27 cellular contexts compared by ENCODE assay signal in the genomic region with DNA sequence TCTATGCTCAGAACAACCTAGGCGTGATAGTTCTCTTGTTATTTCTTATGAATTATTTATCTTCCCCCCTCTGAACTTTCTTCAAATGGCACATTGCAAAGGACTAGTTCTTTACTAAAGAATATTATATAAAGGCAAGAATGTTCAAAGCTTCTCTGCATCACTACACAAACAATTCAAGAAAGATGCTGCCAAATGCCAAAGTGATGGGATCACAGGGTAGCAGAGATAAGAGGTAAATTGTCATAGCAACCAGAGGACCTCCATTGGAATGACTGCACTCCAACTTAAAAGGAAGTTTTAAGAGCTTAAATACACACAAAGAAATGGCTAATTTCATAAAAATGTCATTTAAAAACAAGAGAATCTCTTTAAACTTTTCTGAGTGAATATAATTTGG.
DNase-seq lines count a peak whose midpoint lies in the region; ATAC-seq and TF ChIP-seq lines count a peak whose summit lies in the region.
"Had no signal": no experiment of that assay in that cellular context is flagged by ENCODE, and none has a peak within 500 bp of the region (broad histone marks: within the 10 kb centered on the region; RNA-seq: fewer than 3 reads in every experiment).

No MANE protein-coding gene starts in this region.

- no peaks in the 10 kb centered on the region for H3K9me1 ChIP-seq in IMR-90 (ENCODE audit: insufficient read depth, low read length)

- H3K4me1 ChIP-seq in IMR-90 (ENCODE audit: control insufficient read depth, insufficient read depth, low read length) = no peaks in the 10 kb centered on the region
- no peaks in the 10 kb centered on the region for H3K4me1 ChIP-seq in mesendoderm (ENCODE audit: control insufficient read depth, low read depth, low read length)
- H3K4me1 ChIP-seq: breast epithelium, Caco-2, colonic mucosa had no signal

- H3K4me2 ChIP-seq in IMR-90 (ENCODE audit: low read depth, low read length) = no peak overlapping the region
- no peak overlapping the region for H3K4me2 ChIP-seq in mesendoderm (ENCODE audit: low read length)
- H3K4me2 ChIP-seq: PC-9 had no signal

- H3K9me3 ChIP-seq in IMR-90 (ENCODE audit: control insufficient read depth, insufficient read depth, low read length) = no peaks in the 10 kb centered on the region; the same call in 1 of the 2 replicates
- H3K9me3 ChIP-seq: breast epithelium, Caco-2, colonic mucosa had no signal

- H3K79me2 ChIP-seq in mesendoderm (ENCODE audit: control insufficient read depth, insufficient read depth, low read length) = no peaks in the 10 kb centered on the region

- no peak overlapping the region for H2AFZ ChIP-seq in IMR-90 (replicated peaks; ENCODE audit: low read length, poor library complexity)
- H2AFZ ChIP-seq: PC-9 had no signal

- H2BK120ac ChIP-seq in IMR-90 (ENCODE audit: low read depth, low read length) = no peak overlapping the region
- H2BK120ac ChIP-seq in mesendoderm (ENCODE audit: low read depth, low read length) = no peak overlapping the region

- no peak for TF ChIP-seq CTCF in IMR-90 (conservative IDR thresholded peaks at IDR 0.05; ENCODE audit: low read depth, low read length)
- TF ChIP-seq CTCF in cardiac fibroblast (IDR thresholded peaks at IDR 0.05; ENCODE audit: low read depth, low read length) = no peak
- TF ChIP-seq CTCF in omental fat pad (IDR thresholded peaks at IDR 0.05) = no peak

- TF ChIP-seq RAD21 in IMR-90 (IDR thresholded peaks at IDR 0.05; ENCODE audit: low read length) = no peak

- no peak overlapping the region for H3K4ac ChIP-seq in IMR-90 (ENCODE audit: low read depth, low read length)
- H3K4ac ChIP-seq in mesendoderm (ENCODE audit: low read depth, low read length) = no peak overlapping the region

- H3K56ac ChIP-seq in IMR-90 (ENCODE audit: extremely low read depth, insufficient read depth, low read length) (no peak overlapping the region), mesendoderm (ENCODE audit: low read length) (no peak overlapping the region)

- H3K36me3 ChIP-seq in IMR-90 (ENCODE audit: control insufficient read depth, insufficient read depth, low read length) = no peaks in the 10 kb centered on the region
- no peaks in the 10 kb centered on the region for H3K36me3 ChIP-seq in mesendoderm (ENCODE audit: control insufficient read depth, insufficient read depth, low read length)
- H3K36me3 ChIP-seq: breast epithelium, colonic mucosa had no signal

- DNase-seq in ACHN = peak; percentile 60
- DNase-seq in IMR-90 = peak; percentile 17
- DNase-seq in cardiac fibroblast (ENCODE audit: low read depth in 2 of 2) = peak; percentile 53 to 81
- DNase-seq in mesendoderm = peak; percentile 91
- no peak for DNase-seq in stimulated activated naive CD4-positive, alpha-beta T cell treated with Interleukin-2 at 50 U/mL for 16 hours (lab: John Stamatoyannopoulos, UW)
- DNase-seq in omental fat pad (ENCODE audit: low spot score) = no peak
- DNase-seq in activated CD4-positive, alpha-beta T cell treated with anti-CD3 and anti-CD28 coated beads, Interleukin-2, amount 50 U/mL, for 1 hour = no peak
- DNase-seq: activated CD4-positive, alpha-beta T cell treated with anti-CD3 and anti-CD28 coated beads for 4 hours; activated naive CD4-positive, alpha-beta T cell; activated T-cell treated with anti-CD3 and anti-CD28 coated beads, Interleukin-2, amount 50 U/mL, for 72 hours; colonic mucosa; effector memory CD4-positive, alpha-beta T cell; foreskin keratinocyte; HCEC 1CT; NCI-H1694; NCI-H2171 treated with DMSO at 0.1 percent for 48 hours; NCI-H524; NK-92 treated with Interleukin-12 subunit alpha and Interleukin-12 subunit beta, amount 100 ng/mL, for 24 hours; PC-9; Right ventricle myocardium superior; stimulated activated naive CD8-positive, alpha-beta T cell treated with anti-CD3 and anti-CD28 coated beads, Interleukin-15, Interleukin-2, amounts not matched to agents 100 U/mL and 50 U/mL, for 24 hours had no signal

- H3K27ac ChIP-seq in IMR-90 (ENCODE audit: insufficient read depth, low read length) (no peak overlapping the region), mesendoderm (ENCODE audit: low read depth, low read length) (no peak overlapping the region)
- H3K27ac ChIP-seq: breast epithelium, C4-2B, colonic mucosa, foreskin keratinocyte, PC-9, VCaP had no signal

- intact Hi-C loops in IMR-90 (cut with micrococcal nuclease) = no loop called here

- no peak overlapping the region for H4K5ac ChIP-seq in IMR-90 (ENCODE audit: low read depth, low read length)
- no peak overlapping the region for H4K5ac ChIP-seq in mesendoderm (ENCODE audit: low read length)

- no TSS peak for BruUV-seq in IMR-90 (replicated peaks; lab: Mats Ljungman, UMichigan)

- TF ChIP-seq POLR2A in IMR-90 (IDR thresholded peaks at IDR 0.05; ENCODE audit: low read depth, low read length) = no peak

- ATAC-seq in IMR-90 (ENCODE audit: low read depth) (no peak), omental fat pad (ENCODE audit: low FRiP score) (no peak), HG03442 (IDR thresholded peaks at IDR 0.05; ENCODE audit: unreplicated experiment) (no peak)
- ATAC-seq: activated T-cell treated with anti-CD3 and anti-CD28 coated beads, Interleukin-2, amount 50 U/mL, for 72 hours; left lobe of liver; stimulated activated naive CD8-positive, alpha-beta T cell treated with anti-CD3 and anti-CD28 coated beads, Interleukin-15, Interleukin-2, amounts not matched to agents 100 U/mL and 50 U/mL, for 24 hours had no signal

- no peak overlapping the region for H3K14ac ChIP-seq in IMR-90 (replicated peaks; ENCODE audit: low read depth, low read length)

- in situ Hi-C loops in ACHN (cut with HindIII; ENCODE audit: low pct_ligation_motif_present, low pct_unique_long_range_greater_than_20kb, low sequenced_read_pairs) (no loop called here), IMR-90 (cut with MboI; ENCODE audit: low sequenced_read_pairs) (no loop called here)

- H3K9ac ChIP-seq in IMR-90 (ENCODE audit: low read depth, low read length) = no peak overlapping the region
- H3K9ac ChIP-seq in mesendoderm (ENCODE audit: low read length) = no peak overlapping the region

- H2AK5ac ChIP-seq in IMR-90 (ENCODE audit: low read depth, low read length) (no peak overlapping the region), mesendoderm (ENCODE audit: low read length) (no peak overlapping the region)

- WGBS in IMR-90 (ENCODE audit: extremely low coverage in 2 of 2, insufficient read length in 1 of 2), 2 experiments = no CpG with 5 or more reads among the region's 1 CpG
- WGBS in mesendoderm (ENCODE audit: extremely low coverage, insufficient coverage, low lambda C conversion rate) = no CpG with 5 or more reads among the region's 1 CpG

- H2AK9ac ChIP-seq in IMR-90 (replicated peaks; ENCODE audit: low read depth, low read length, poor library complexity) = no peak overlapping the region

- CTCF ChIA-PET in IMR-90 (lab: Yijun Ruan, JAX) = no interaction called here

- no peak overlapping the region for H3K23ac ChIP-seq in IMR-90 (ENCODE audit: low read depth, low read length)
- no peak overlapping the region for H3K23ac ChIP-seq in mesendoderm (ENCODE audit: low read length)

- no peak overlapping the region for H2BK20ac ChIP-seq in IMR-90 (ENCODE audit: low read depth, low read length)

- H3K4me3 ChIP-seq in IMR-90 (ENCODE audit: insufficient read depth, low read depth, low read length) = no peak overlapping the region
- H3K4me3 ChIP-seq in cardiac fibroblast (replicated peaks in 1 of 2; ENCODE audit: low read depth in 2 of 2, low read length in 2 of 2) = no peak overlapping the region
- no peak overlapping the region for H3K4me3 ChIP-seq in mesendoderm (ENCODE audit: low read length)
- H3K4me3 ChIP-seq: breast epithelium, colonic mucosa, PC-9 had no signal

- H4K91ac ChIP-seq in IMR-90 (ENCODE audit: insufficient read depth, low read depth, low read length) = no peak overlapping the region

- dilution Hi-C loops in IMR-90 (cut with HindIII; ENCODE audit: low sequenced_read_pairs, unreplicated experiment) = no loop called here

- H2BK5ac ChIP-seq in IMR-90 (ENCODE audit: low read depth, low read length, poor library complexity, severe bottlenecking) = no peak overlapping the region
- H2BK5ac ChIP-seq in mesendoderm (ENCODE audit: low read length) = no peak overlapping the region

- H3K79me1 ChIP-seq in IMR-90 (ENCODE audit: low read depth in 1 of 2, low read length in 2 of 2) = no peaks in the 10 kb centered on the region
- H3K79me1 ChIP-seq in mesendoderm (ENCODE audit: low read length) = no peaks in the 10 kb centered on the region

- no peak overlapping the region for H3K18ac ChIP-seq in IMR-90 (ENCODE audit: low read depth, low read length)
- no peak overlapping the region for H3K18ac ChIP-seq in mesendoderm (ENCODE audit: low read length)

- POLR2A ChIA-PET in IMR-90 (lab: Charles Lee; ENCODE audit: unreplicated experiment) = no interaction called here

- H4K8ac ChIP-seq in IMR-90 (ENCODE audit: low read depth in 2 of 2, low read length in 2 of 2) (no peak overlapping the region), mesendoderm (ENCODE audit: low read depth, low read length) (no peak overlapping the region)

- no peaks in the 10 kb centered on the region for H3K27me3 ChIP-seq in IMR-90 (ENCODE audit: control insufficient read depth, insufficient read depth, low read length)
- no peaks in the 10 kb centered on the region for H3K27me3 ChIP-seq in mesendoderm (ENCODE audit: insufficient read depth, low read length, poor library complexity)
- H3K27me3 ChIP-seq: breast epithelium, colonic mucosa, foreskin keratinocyte had no signal

- H4K20me1 ChIP-seq in IMR-90 (ENCODE audit: insufficient read depth, low read length) = no peaks in the 10 kb centered on the region

- H2BK15ac ChIP-seq in IMR-90 (ENCODE audit: low read depth, low read length) (no peak overlapping the region), mesendoderm (replicated peaks; ENCODE audit: low read depth) (no peak overlapping the region)

TF ChIP-seq in IMR-90, 13 proteins besides CTCF, POLR2A, EP300 and RAD21 (continues in another document):
- TF ChIP-seq SMC3 (IDR thresholded peaks at IDR 0.05; ENCODE audit: low read depth, low read length) (no peak), NFE2L2 (IDR thresholded peaks at IDR 0.05; ENCODE audit: low read depth, low read length) (no peak), MAZ (IDR thresholded peaks at IDR 0.05; ENCODE audit: borderline replicate concordance, low read depth, low read length) (no peak), FOS (IDR thresholded peaks at IDR 0.05; ENCODE audit: low read depth, low read length) (no peak), CEBPB (IDR thresholded peaks at IDR 0.05; ENCODE audit: low read depth, low read length) (no peak), BHLHE40 (IDR thresholded peaks at IDR 0.05; ENCODE audit: low read depth, low read length) (no peak)
- TF ChIP-seq, protein P1, sequence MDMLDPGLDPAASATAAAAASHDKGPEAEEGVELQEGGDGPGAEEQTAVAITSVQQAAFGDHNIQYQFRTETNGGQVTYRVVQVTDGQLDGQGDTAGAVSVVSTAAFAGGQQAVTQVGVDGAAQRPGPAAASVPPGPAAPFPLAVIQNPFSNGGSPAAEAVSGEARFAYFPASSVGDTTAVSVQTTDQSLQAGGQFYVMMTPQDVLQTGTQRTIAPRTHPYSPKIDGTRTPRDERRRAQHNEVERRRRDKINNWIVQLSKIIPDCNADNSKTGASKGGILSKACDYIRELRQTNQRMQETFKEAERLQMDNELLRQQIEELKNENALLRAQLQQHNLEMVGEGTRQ (IDR thresholded peaks at IDR 0.05; ENCODE audit: low read depth, low read length) = no peak

Comparison
In these comparisons a context has a peak if more than half of its experiments do, and no peak if none do; other contexts are left out.
1. DNase-seq: peak in ACHN (single experiment), IMR-90 (single experiment), cardiac fibroblast (2 of 2) and mesendoderm (single experiment); none in stimulated activated naive CD4-positive, alpha-beta T cell treated with Interleukin-2 at 50 U/mL for 16 hours (single experiment), omental fat pad (single experiment) and activated CD4-positive, alpha-beta T cell treated with anti-CD3 and anti-CD28 coated beads, Interleukin-2, amount 50 U/mL, for 1 hour (single experiment).